28 cellular contexts compared by ENCODE assay signal in genomic region chr3:139659511-139659910, GRCh38.
"Had no signal": no experiment of that assay in that cellular context is flagged by ENCODE, and none has a peak within 500 bp of the region (broad histone marks: within the 10 kb centered on the region; RNA-seq: fewer than 3 reads in every experiment).

No MANE protein-coding gene starts in this region.

- H3K36me3 ChIP-seq: colonic mucosa, esophagus squamous epithelium, gastrocnemius medialis had no signal

- H3K9me3 ChIP-seq: colonic mucosa, esophagus muscularis mucosa, esophagus squamous epithelium, gastrocnemius medialis, gastroesophageal sphincter, heart left ventricle, heart right ventricle had no signal

- H3K4me3 Mint-ChIP-seq: dendritic cell treated with granulocyte-macrophage colony-stimulating factor and Interleukin-4, amounts not matched to agents 40 ng/mL and 50 ng/mL, for 4 days; effector memory CD8-positive, alpha-beta T cell had no signal

- DNase-seq: colonic mucosa; cortex of kidney; dermis blood vessel endothelial cell; dorsolateral prefrontal cortex; effector CD4-positive, alpha-beta T cell; effector CD8-positive, alpha-beta T cell; effector memory CD4-positive, alpha-beta T cell; effector memory CD8-positive, alpha-beta T cell; erythroblast; esophagus squamous epithelium; foreskin fibroblast; foreskin keratinocyte; foreskin melanocyte; gastrocnemius medialis; glutamatergic neuron; head of caudate nucleus; heart left ventricle; heart right ventricle had no signal

- H3K4me1 ChIP-seq: colonic mucosa, foreskin keratinocyte had no signal

- H3K27ac Mint-ChIP-seq: dendritic cell treated with granulocyte-macrophage colony-stimulating factor and Interleukin-4, amounts not matched to agents 40 ng/mL and 50 ng/mL, for 4 days; effector memory CD8-positive, alpha-beta T cell had no signal

- H3K27ac ChIP-seq: colonic mucosa, coronary artery, dorsolateral prefrontal cortex, epithelial cell of prostate, esophagus muscularis mucosa, esophagus squamous epithelium, foreskin keratinocyte, gastrocnemius medialis, gastroesophageal sphincter, heart left ventricle, heart right ventricle had no signal

- H3K27me3 ChIP-seq: colonic mucosa, dorsolateral prefrontal cortex, esophagus muscularis mucosa, esophagus squamous epithelium, foreskin keratinocyte, gastrocnemius medialis, gastroesophageal sphincter, heart left ventricle, heart right ventricle had no signal

- ATAC-seq: effector memory CD8-positive, alpha-beta T cell; esophagus mucosa; foreskin keratinocyte; gastrocnemius medialis; gastroesophageal sphincter; heart left ventricle; heart right ventricle had no signal

- FAIRE-seq: colon, endometrium, endothelial cell of umbilical vein, frontal cortex had no signal

- H3K4me3 ChIP-seq: colonic mucosa, coronary artery, dorsolateral prefrontal cortex, esophagus muscularis mucosa, esophagus squamous epithelium, gastrocnemius medialis, gastroesophageal sphincter, heart left ventricle, heart right ventricle had no signal

- H3K9me3 Mint-ChIP-seq: dendritic cell treated with granulocyte-macrophage colony-stimulating factor and Interleukin-4, amounts not matched to agents 40 ng/mL and 50 ng/mL, for 4 days; effector memory CD8-positive, alpha-beta T cell had no signal

- H3K27me3 Mint-ChIP-seq: dendritic cell treated with granulocyte-macrophage colony-stimulating factor and Interleukin-4, amounts not matched to agents 40 ng/mL and 50 ng/mL, for 4 days; effector memory CD8-positive, alpha-beta T cell had no signal
